ENCODE assay signal across 29 cellular contexts in genomic region chr9:101242651-101243050, GRCh38.
"Had no signal": no experiment of that assay in that cellular context is flagged by ENCODE, and none has a peak within 500 bp of the region (broad histone marks: within the 10 kb centered on the region; RNA-seq: fewer than 3 reads in every experiment).

No MANE protein-coding gene starts in this region.

- H3K27ac ChIP-seq: colonic mucosa, gastrocnemius medialis, hepatocyte, neural progenitor cell, parathyroid adenoma, thoracic aorta, uterus had no signal

- H3K4me3 Mint-ChIP-seq: activated CD4-positive, alpha-beta memory T cell treated with anti-CD3 and anti-CD28 coated beads for 36 hours; activated CD4-positive, alpha-beta T cell treated with anti-CD3 and anti-CD28 coated beads, Interleukin-2, amount 10 ng/mL, durations not matched to agents 24 days and 14 days; activated naive CD4-positive, alpha-beta T cell treated with anti-CD3 and anti-CD28 coated beads for 36 hours; activated naive CD8-positive, alpha-beta T cell treated with anti-CD3 and anti-CD28 coated beads, Interleukin-2, amount 10 ng/mL, durations not matched to agents 7 days and 5 days; activated T-helper 1 cell treated with anti-CD3 and anti-CD28 coated beads, Interleukin-12 subunit alpha, Interleukin-12 subunit beta, Interleukin-2, Interleukin-4 antibody, amounts not matched to agents 30 ng/mL and 10 ng/mL and 1 ng/mL, durations not matched to agents 14 hours and 24 hours and 36 hours; central memory CD8-positive, alpha-beta T cell; natural killer cell; neural progenitor cell; T-helper 17 cell had no signal

- H3K9me3 ChIP-seq: colonic mucosa, gastrocnemius medialis, thoracic aorta, uterus had no signal

- H3K4me1 Mint-ChIP-seq: activated CD4-positive, alpha-beta T cell treated with anti-CD3 and anti-CD28 coated beads, Interleukin-2, amount 10 ng/mL, durations not matched to agents 24 days and 14 days; activated naive CD8-positive, alpha-beta T cell treated with anti-CD3 and anti-CD28 coated beads, Interleukin-2, amount 10 ng/mL, durations not matched to agents 7 days and 5 days; central memory CD8-positive, alpha-beta T cell; natural killer cell; neural progenitor cell; T-helper 17 cell had no signal

- H3K27me3 ChIP-seq: colonic mucosa, gastrocnemius medialis, hepatocyte, neural progenitor cell, uterus had no signal

- H3K27ac Mint-ChIP-seq: activated CD4-positive, alpha-beta memory T cell treated with anti-CD3 and anti-CD28 coated beads for 36 hours; activated CD4-positive, alpha-beta T cell treated with anti-CD3 and anti-CD28 coated beads, Interleukin-2, amount 10 ng/mL, durations not matched to agents 24 days and 14 days; activated naive CD4-positive, alpha-beta T cell treated with anti-CD3 and anti-CD28 coated beads for 36 hours; activated naive CD8-positive, alpha-beta T cell treated with anti-CD3 and anti-CD28 coated beads, Interleukin-2, amount 10 ng/mL, durations not matched to agents 7 days and 5 days; activated T-helper 1 cell treated with anti-CD3 and anti-CD28 coated beads, Interleukin-12 subunit alpha, Interleukin-12 subunit beta, Interleukin-2, Interleukin-4 antibody, amounts not matched to agents 30 ng/mL and 10 ng/mL and 1 ng/mL, durations not matched to agents 14 hours and 24 hours and 36 hours; natural killer cell; neural progenitor cell; T-helper 17 cell had no signal

- H3K4me3 ChIP-seq: colonic mucosa, gastrocnemius medialis, hepatocyte, neural progenitor cell, thoracic aorta, uterus had no signal

- H3K4me1 ChIP-seq: colonic mucosa, gastrocnemius medialis, neural progenitor cell, parathyroid adenoma, uterus had no signal

- DNase-seq: activated CD4-positive, alpha-beta memory T cell treated with anti-CD3 and anti-CD28 coated beads for 36 hours; activated CD4-positive, alpha-beta T cell treated with anti-CD3 and anti-CD28 coated beads, Interleukin-2, amount 10 ng/mL, durations not matched to agents 24 days and 14 days; activated CD4-positive, CD25-positive, alpha-beta regulatory T cell treated with anti-CD3 and anti-CD28 coated beads, Interleukin-2, amount 50 U/mL, for 72 hours; activated CD8-positive, alpha-beta memory T cell treated with anti-CD3 and anti-CD28 coated beads, Interleukin-2, amount 50 U/mL, for 4 hours; activated effector memory CD4-positive, alpha-beta T cell treated with anti-CD3 and anti-CD28 coated beads, Interleukin-2, amount 50 U/mL, for 16 hours; activated naive CD4-positive, alpha-beta T cell treated with anti-CD3 and anti-CD28 coated beads for 36 hours; activated naive CD8-positive, alpha-beta T cell treated with anti-CD3 and anti-CD28 coated beads, Interleukin-2, amount 10 ng/mL, durations not matched to agents 7 days and 5 days; activated T-cell treated with anti-CD3 and anti-CD28 coated beads, Interleukin-2, amount 50 U/mL, for 1 hour; colonic mucosa; effector memory CD4-positive, alpha-beta T cell; gastrocnemius medialis; left colon; mammary epithelial cell; natural killer cell; occipital lobe; right cardiac atrium; stimulated activated naive CD4-positive, alpha-beta T cell; T-helper 17 cell; T1000; trophoblast cell; uterus had no signal

- FAIRE-seq: astrocyte, keratinocyte had no signal

- H3K36me3 Mint-ChIP-seq: activated CD4-positive, alpha-beta memory T cell treated with anti-CD3 and anti-CD28 coated beads for 36 hours; activated naive CD8-positive, alpha-beta T cell treated with anti-CD3 and anti-CD28 coated beads, Interleukin-2, amount 10 ng/mL, durations not matched to agents 7 days and 5 days; natural killer cell; neural progenitor cell had no signal

- H3K9me3 Mint-ChIP-seq: activated CD4-positive, alpha-beta memory T cell treated with anti-CD3 and anti-CD28 coated beads for 36 hours; activated CD4-positive, alpha-beta T cell treated with anti-CD3 and anti-CD28 coated beads, Interleukin-2, amount 10 ng/mL, durations not matched to agents 24 days and 14 days; activated naive CD4-positive, alpha-beta T cell treated with anti-CD3 and anti-CD28 coated beads for 36 hours; activated naive CD8-positive, alpha-beta T cell treated with anti-CD3 and anti-CD28 coated beads, Interleukin-2, amount 10 ng/mL, durations not matched to agents 7 days and 5 days; activated T-helper 1 cell treated with anti-CD3 and anti-CD28 coated beads, Interleukin-12 subunit alpha, Interleukin-12 subunit beta, Interleukin-2, Interleukin-4 antibody, amounts not matched to agents 30 ng/mL and 10 ng/mL and 1 ng/mL, durations not matched to agents 14 hours and 24 hours and 36 hours; central memory CD8-positive, alpha-beta T cell; neural progenitor cell had no signal

- H3K36me3 ChIP-seq: colonic mucosa, gastrocnemius medialis, neural progenitor cell, thoracic aorta, uterus had no signal

- H3K27me3 Mint-ChIP-seq: activated CD4-positive, alpha-beta T cell treated with anti-CD3 and anti-CD28 coated beads, Interleukin-2, amount 10 ng/mL, durations not matched to agents 24 days and 14 days; activated naive CD8-positive, alpha-beta T cell treated with anti-CD3 and anti-CD28 coated beads, Interleukin-2, amount 10 ng/mL, durations not matched to agents 7 days and 5 days; central memory CD8-positive, alpha-beta T cell had no signal

- ATAC-seq: gastrocnemius medialis, left colon, natural killer cell, right cardiac atrium, T-helper 17 cell had no signal
